ENCODE assay signal across 9 cellular contexts in genomic region chr12:122024132-122024785, GRCh38. TPM values are rescaled to one million over a fixed set of nuclear protein-coding genes. Genes with fewer than 3 reads are reported as not detected.
DNase-seq lines count a peak whose midpoint lies in the region; ATAC-seq, FAIRE-seq and TF ChIP-seq lines count a peak whose summit lies in the region.
"Had no signal": no experiment of that assay in that cellular context is flagged by ENCODE, and none has a peak within 500 bp of the region (broad histone marks: within the 10 kb centered on the region; RNA-seq: fewer than 3 reads in every experiment).

No MANE protein-coding gene starts in this region.

- ATAC-seq in HG03139 (IDR thresholded peaks at IDR 0.05; ENCODE audit: unreplicated experiment) = no peak
- ATAC-seq in HG03469 (IDR thresholded peaks at IDR 0.05; ENCODE audit: unreplicated experiment) = no peak

- H4K20me1 ChIP-seq in GM23248 (ENCODE audit: insufficient read depth) = no peaks in the 10 kb centered on the region

- H3K4me3 ChIP-seq in GM23248 (0 out of 2 replicates have a peak overlapping the region, but pooled peaks have one; percentile 73), bronchial epithelial cell (ENCODE audit: low read depth, low read length) (peak overlapping the region; percentile 63), mucosa of stomach (ENCODE audit: low read length) (peak overlapping the region; percentile 41)

- no peaks in the 10 kb centered on the region for H3K36me3 ChIP-seq in GM23248 (ENCODE audit: low read depth)
- H3K36me3 ChIP-seq in bronchial epithelial cell (ENCODE audit: control insufficient read depth, insufficient read depth, low read length) = peaks cover 2% of the 10 kb centered on the region
- no peaks in the 10 kb centered on the region for H3K36me3 ChIP-seq in mucosa of stomach (ENCODE audit: control insufficient read depth, insufficient read depth, low read length)

- peaks cover 4% of the 10 kb centered on the region; the same call in 1 of the 2 replicates for H3K27me3 ChIP-seq in GM23248 (replicated peaks; ENCODE audit: insufficient read depth)
- H3K27me3 ChIP-seq in bronchial epithelial cell (ENCODE audit: control insufficient read depth, insufficient read depth, low read length) = no peaks in the 10 kb centered on the region
- peaks cover 9% of the 10 kb centered on the region for H3K27me3 ChIP-seq in mucosa of stomach (ENCODE audit: control insufficient read depth, insufficient read depth, low read length)

- in situ Hi-C loops in GM23248 (cut with MboI) = no loop called here

- H3K9ac ChIP-seq in GM23248 (peak overlapping the region; percentile 75; the same call in 1 of the 2 replicates), mucosa of stomach (ENCODE audit: low read length) (peak overlapping the region; percentile 59)

- FAIRE-seq in bronchial epithelial cell (lab: Jason Lieb, UNC) (no peak), HTR-8/SVneo (lab: Jason Lieb, UNC) (no peak)

- H3K9me2 ChIP-seq in GM23248 (ENCODE audit: insufficient read depth) = no peaks in the 10 kb centered on the region

- 0 out of 2 replicates have a peak, but pooled peaks cover 5% of the 10 kb centered on the region for H3K4me1 ChIP-seq in GM23248 (ENCODE audit: insufficient read depth)
- peaks cover 19% of the 10 kb centered on the region for H3K4me1 ChIP-seq in mucosa of stomach (ENCODE audit: control insufficient read depth, insufficient read depth, low read length)

- peaks cover 11% of the 10 kb centered on the region for H3K79me2 ChIP-seq in GM23248 (ENCODE audit: insufficient read depth)

- H3K27ac ChIP-seq in 22Rv1 (peak overlapping the region; percentile 87), GM23248 (no peak overlapping the region)

- H3K9me3 ChIP-seq in GM23248 (ENCODE audit: low read depth) (no peaks in the 10 kb centered on the region), mucosa of stomach (ENCODE audit: control insufficient read depth, low read length) (no peaks in the 10 kb centered on the region)

- H3K4me2 ChIP-seq in GM23248 (ENCODE audit: unreplicated experiment) = no peak overlapping the region

- peak overlapping the region; percentile 84 for H2AFZ ChIP-seq in GM23248

- WGBS in GM23248 (ENCODE audit: low coverage in 1 of 2, low lambda C conversion rate in 2 of 2, missing lambda C conversion rate in 2 of 2), 2 experiments = 88 to 89% methylated on average over 16 of the region's 16 CpGs

- DNase-seq in GM23248 = peak; percentile 10
- DNase-seq in bronchial epithelial cell (ENCODE audit: low read depth) = no peak
- no peak for DNase-seq in HTR-8/SVneo (ENCODE audit: insufficient read length, low spot score)
- no peak for DNase-seq in activated CD4-positive, CD25-positive, alpha-beta regulatory T cell (lab: John Stamatoyannopoulos, UW)
- DNase-seq: GDM1 had no signal

- no peaks in the 10 kb centered on the region for H3F3A ChIP-seq in GM23248 (ENCODE audit: insufficient read depth)

- no peak for TF ChIP-seq CTCF in 22Rv1 (IDR thresholded peaks at IDR 0.05)
- TF ChIP-seq CTCF in bronchial epithelial cell (IDR thresholded peaks at IDR 0.05; ENCODE audit: insufficient read depth, low read length, severe bottlenecking) = no peak

RNA-seq across cellular contexts. Expression of gene BCL7A, which starts 2.6 kb away (rescaled TPM):
- total RNA-seq in GM23248 (2014; rRNA removed; shearing (Covaris generic)) = 3.4 and 4.2 TPM in 2 replicates
- polyA plus RNA-seq in GM23248 (2016; fragmentation: Nextera tagmentation; extraction: Ambion mirVana) = 2.7 and 3.0 TPM in 2 replicates
- total RNA-seq in bronchial epithelial cell = 16.3 and 17.1 TPM in 2 replicates

RNA-seq across cellular contexts. Expression of gene MLXIP, which starts 54.3 kb away (rescaled TPM):
- total RNA-seq in GM23248 (2014; rRNA removed; shearing (Covaris generic)) = 6.4 and 7.1 TPM in 2 replicates
- polyA plus RNA-seq in GM23248 (2016; fragmentation: Nextera tagmentation; extraction: Ambion mirVana) = 7.4 and 7.5 TPM in 2 replicates
- 8.7 and 9.2 TPM in 2 replicates for total RNA-seq in bronchial epithelial cell
